In genomic region chr1:168321945-168322344, GRCh38 we compare ENCODE assay signal across 9 cellular contexts. TPM values are rescaled to one million over a fixed set of nuclear protein-coding genes. Genes with fewer than 3 reads are reported as not detected.
DNase-seq lines count a peak whose midpoint lies in the region; ATAC-seq and TF ChIP-seq lines count a peak whose summit lies in the region.
"Had no signal": no experiment of that assay in that cellular context is flagged by ENCODE, and none has a peak within 500 bp of the region (broad histone marks: within the 10 kb centered on the region; RNA-seq: fewer than 3 reads in every experiment).

No MANE protein-coding gene starts in this region.

- TF ChIP-seq CTCF in body of pancreas (IDR thresholded peaks at IDR 0.05) = peak in 4 of 7 experiments; percentile 22 to 44 (median 33)

- no peaks in the 10 kb centered on the region for H3K4me1 ChIP-seq in body of pancreas

- ATAC-seq in body of pancreas = no peak
- ATAC-seq in HG02981 (IDR thresholded peaks at IDR 0.05; ENCODE audit: unreplicated experiment) = no peak

- H3K9me3 ChIP-seq in body of pancreas = no peaks in the 10 kb centered on the region

- no peak for TF ChIP-seq POLR2A in body of pancreas (IDR thresholded peaks at IDR 0.05)

- H3K27ac ChIP-seq in body of pancreas = no peak overlapping the region
- no peak overlapping the region for H3K27ac ChIP-seq in substantia nigra (ENCODE audit: low read depth, low read length, poor library complexity, severe bottlenecking)

- no peaks in the 10 kb centered on the region for H3K36me3 ChIP-seq in body of pancreas (replicated peaks in 1 of 2; ENCODE audit: insufficient read depth in 1 of 2, low read depth in 2 of 2)

- no peaks in the 10 kb centered on the region for H3K27me3 ChIP-seq in body of pancreas

- WGBS in body of pancreas, 2 donors = 13 to 55% methylated on average over 1 of the region's 1 CpG

- intact Hi-C loops in body of pancreas (cut with DNase I) = no loop called here

- DNase-seq in NCI-H2227 (lab: John Stamatoyannopoulos, UW; ENCODE audit: unreplicated experiment) (peak; percentile 9), NCI-H2227 treated with DMSO at 0.1 percent for 48 hours (lab: John Stamatoyannopoulos, UW) (no peak), NCI-H1105 (lab: John Stamatoyannopoulos, UW) (peak; percentile 39), body of pancreas (no peak), renal cortical epithelial cell (ENCODE audit: low read depth) (peak; percentile 64), substantia nigra (lab: John Stamatoyannopoulos, UW) (no peak)
- no peak for DNase-seq in stimulated activated naive CD4-positive, alpha-beta T cell (lab: John Stamatoyannopoulos, UW)
- DNase-seq: KG1 had no signal

- no peak overlapping the region for H3K4me3 ChIP-seq in body of pancreas

RNA-seq across cellular contexts. Expression of gene TBX19, which starts 41.3 kb away (rescaled TPM):
- total RNA-seq in body of pancreas = 1 to 10 TPM in 1 of 2 donors, under 1 TPM in 1; 0.78 to 2.0 TPM
- total RNA-seq in renal cortical epithelial cell = 0.35 and 0.75 TPM in 2 replicates

Comparison
In these comparisons a context has a peak if more than half of its experiments do, and no peak if none do; other contexts are left out.
1. DNase-seq: peak in NCI-H2227 (single experiment), NCI-H1105 (single experiment) and renal cortical epithelial cell (single experiment); none in NCI-H2227 treated with DMSO at 0.1 percent for 48 hours (single experiment), body of pancreas (0 of 4), stimulated activated naive CD4-positive, alpha-beta T cell (0 of 6) and substantia nigra (0 of 49).